ENCODE assay signal across 1 cellular context in genomic region chr18:57772387-57772799, GRCh38.
A peak's percentile ranks its signal among the peaks of the same experiment; 100 is the strongest.
TF ChIP-seq lines count a peak whose summit lies in the region.

No MANE protein-coding gene starts in this region.

TF ChIP-seq in HepG2, 621 proteins besides CTCF, POLR2A, EP300 and RAD21 (continued from another document and continues in another):
- TF ChIP-seq, protein P1, sequence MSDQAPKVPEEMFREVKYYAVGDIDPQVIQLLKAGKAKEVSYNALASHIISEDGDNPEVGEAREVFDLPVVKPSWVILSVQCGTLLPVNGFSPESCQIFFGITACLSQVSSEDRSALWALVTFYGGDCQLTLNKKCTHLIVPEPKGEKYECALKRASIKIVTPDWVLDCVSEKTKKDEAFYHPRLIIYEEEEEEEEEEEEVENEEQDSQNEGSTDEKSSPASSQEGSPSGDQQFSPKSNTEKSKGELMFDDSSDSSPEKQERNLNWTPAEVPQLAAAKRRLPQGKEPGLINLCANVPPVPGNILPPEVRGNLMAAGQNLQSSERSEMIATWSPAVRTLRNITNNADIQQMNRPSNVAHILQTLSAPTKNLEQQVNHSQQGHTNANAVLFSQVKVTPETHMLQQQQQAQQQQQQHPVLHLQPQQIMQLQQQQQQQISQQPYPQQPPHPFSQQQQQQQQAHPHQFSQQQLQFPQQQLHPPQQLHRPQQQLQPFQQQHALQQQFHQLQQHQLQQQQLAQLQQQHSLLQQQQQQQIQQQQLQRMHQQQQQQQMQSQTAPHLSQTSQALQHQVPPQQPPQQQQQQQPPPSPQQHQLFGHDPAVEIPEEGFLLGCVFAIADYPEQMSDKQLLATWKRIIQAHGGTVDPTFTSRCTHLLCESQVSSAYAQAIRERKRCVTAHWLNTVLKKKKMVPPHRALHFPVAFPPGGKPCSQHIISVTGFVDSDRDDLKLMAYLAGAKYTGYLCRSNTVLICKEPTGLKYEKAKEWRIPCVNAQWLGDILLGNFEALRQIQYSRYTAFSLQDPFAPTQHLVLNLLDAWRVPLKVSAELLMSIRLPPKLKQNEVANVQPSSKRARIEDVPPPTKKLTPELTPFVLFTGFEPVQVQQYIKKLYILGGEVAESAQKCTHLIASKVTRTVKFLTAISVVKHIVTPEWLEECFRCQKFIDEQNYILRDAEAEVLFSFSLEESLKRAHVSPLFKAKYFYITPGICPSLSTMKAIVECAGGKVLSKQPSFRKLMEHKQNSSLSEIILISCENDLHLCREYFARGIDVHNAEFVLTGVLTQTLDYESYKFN (CRISPR knock-in tag; conservative IDR thresholded peaks at IDR 0.05): peak; percentile 67
- no peak for TF ChIP-seq HNRNPK (IDR thresholded peaks at IDR 0.05; ENCODE audit: low read depth, low read length, poor library complexity, severe bottlenecking)
- no peak; the same call in 1 of the 2 replicates for TF ChIP-seq JUNB (CRISPR knock-in tag; IDR thresholded peaks at IDR 0.05; ENCODE audit: borderline replicate concordance)
- TF ChIP-seq CBFB (CRISPR knock-in tag; IDR thresholded peaks at IDR 0.05): no peak
- TF ChIP-seq KDM5B (CRISPR knock-in tag; IDR thresholded peaks at IDR 0.05; ENCODE audit: borderline replicate concordance): 0 out of 2 replicates have a peak, but pooled peaks have one; percentile 46
- no peak for TF ChIP-seq REL (CRISPR knock-in tag; conservative IDR thresholded peaks at IDR 0.05)
- no peak for TF ChIP-seq ZNF138 (CRISPR knock-in tag; IDR thresholded peaks at IDR 0.05; ENCODE audit: low read depth)
- TF ChIP-seq ZMYM4 (CRISPR knock-in tag; IDR thresholded peaks at IDR 0.05): peak; percentile 88
- TF ChIP-seq, protein P2, sequence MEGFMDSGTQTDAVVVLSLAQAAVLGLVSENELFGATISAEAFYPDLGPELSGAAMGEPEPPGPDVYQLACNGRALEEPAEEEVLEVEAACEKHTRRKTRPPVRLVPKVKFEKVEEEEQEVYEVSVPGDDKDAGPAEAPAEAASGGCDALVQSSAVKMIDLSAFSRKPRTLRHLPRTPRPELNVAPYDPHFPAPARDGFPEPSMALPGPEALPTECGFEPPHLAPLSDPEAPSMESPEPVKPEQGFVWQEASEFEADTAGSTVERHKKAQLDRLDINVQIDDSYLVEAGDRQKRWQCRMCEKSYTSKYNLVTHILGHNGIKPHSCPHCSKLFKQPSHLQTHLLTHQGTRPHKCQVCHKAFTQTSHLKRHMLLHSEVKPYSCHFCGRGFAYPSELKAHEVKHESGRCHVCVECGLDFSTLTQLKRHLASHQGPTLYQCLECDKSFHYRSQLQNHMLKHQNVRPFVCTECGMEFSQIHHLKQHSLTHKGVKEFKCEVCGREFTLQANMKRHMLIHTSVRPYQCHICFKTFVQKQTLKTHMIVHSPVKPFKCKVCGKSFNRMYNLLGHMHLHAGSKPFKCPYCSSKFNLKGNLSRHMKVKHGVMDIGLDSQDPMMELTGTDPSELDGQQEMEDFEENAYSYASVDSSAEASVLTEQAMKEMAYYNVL (CRISPR knock-in tag; IDR thresholded peaks at IDR 0.05; ENCODE audit: borderline replicate concordance): no peak
- TF ChIP-seq ZNF883 (CRISPR knock-in tag; IDR thresholded peaks at IDR 0.05; ENCODE audit: not compliant biosample characterization): peak; percentile 44
- TF ChIP-seq TFDP2 (CRISPR knock-in tag; IDR thresholded peaks at IDR 0.05): peak; percentile 73
- TF ChIP-seq, protein P3, sequence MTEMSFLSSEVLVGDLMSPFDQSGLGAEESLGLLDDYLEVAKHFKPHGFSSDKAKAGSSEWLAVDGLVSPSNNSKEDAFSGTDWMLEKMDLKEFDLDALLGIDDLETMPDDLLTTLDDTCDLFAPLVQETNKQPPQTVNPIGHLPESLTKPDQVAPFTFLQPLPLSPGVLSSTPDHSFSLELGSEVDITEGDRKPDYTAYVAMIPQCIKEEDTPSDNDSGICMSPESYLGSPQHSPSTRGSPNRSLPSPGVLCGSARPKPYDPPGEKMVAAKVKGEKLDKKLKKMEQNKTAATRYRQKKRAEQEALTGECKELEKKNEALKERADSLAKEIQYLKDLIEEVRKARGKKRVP (CRISPR knock-in tag; IDR thresholded peaks at IDR 0.05): peak in 1 of 2 experiments; percentile 67; a peak in 2 of 4 replicates
- no peak for TF ChIP-seq SKIL (CRISPR knock-in tag; IDR thresholded peaks at IDR 0.05; ENCODE audit: borderline replicate concordance)
- no peak for TF ChIP-seq RBAK (CRISPR knock-in tag; IDR thresholded peaks at IDR 0.05)
- peak; percentile 56; the same call in 1 of the 2 replicates for TF ChIP-seq ZNF263 (CRISPR knock-in tag; IDR thresholded peaks at IDR 0.05)
- no peak for TF ChIP-seq SP140L (CRISPR knock-in tag; IDR thresholded peaks at IDR 0.05; ENCODE audit: borderline replicate concordance)
- TF ChIP-seq ZFP37 (CRISPR knock-in tag; IDR thresholded peaks at IDR 0.05; ENCODE audit: borderline replicate concordance): peak; percentile 98
- TF ChIP-seq, protein P4, sequence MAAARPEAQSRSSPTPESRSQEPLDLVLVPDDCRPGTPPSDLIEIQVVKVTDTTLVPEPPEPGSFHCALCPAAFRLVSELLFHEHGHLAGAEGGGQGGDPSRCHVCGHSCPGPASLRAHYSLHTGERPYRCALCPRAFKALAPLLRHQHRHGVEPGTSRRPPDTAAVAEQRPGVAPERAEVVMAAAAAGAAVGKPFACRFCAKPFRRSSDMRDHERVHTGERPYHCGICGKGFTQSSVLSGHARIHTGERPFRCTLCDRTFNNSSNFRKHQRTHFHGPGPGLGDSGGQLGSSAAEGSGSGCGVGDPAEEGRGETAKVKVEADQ (CRISPR knock-in tag; IDR thresholded peaks at IDR 0.05; ENCODE audit: borderline replicate concordance): no peak
- TF ChIP-seq NCOA5 (CRISPR knock-in tag; IDR thresholded peaks at IDR 0.05): no peak
- peak; percentile 68; the same call in 1 of the 2 replicates for TF ChIP-seq HOMEZ (CRISPR knock-in tag; IDR thresholded peaks at IDR 0.05; ENCODE audit: low read depth)
- no peak for TF ChIP-seq ZNF510 (CRISPR knock-in tag; IDR thresholded peaks at IDR 0.05; ENCODE audit: low read depth)
- TF ChIP-seq, protein P5, sequence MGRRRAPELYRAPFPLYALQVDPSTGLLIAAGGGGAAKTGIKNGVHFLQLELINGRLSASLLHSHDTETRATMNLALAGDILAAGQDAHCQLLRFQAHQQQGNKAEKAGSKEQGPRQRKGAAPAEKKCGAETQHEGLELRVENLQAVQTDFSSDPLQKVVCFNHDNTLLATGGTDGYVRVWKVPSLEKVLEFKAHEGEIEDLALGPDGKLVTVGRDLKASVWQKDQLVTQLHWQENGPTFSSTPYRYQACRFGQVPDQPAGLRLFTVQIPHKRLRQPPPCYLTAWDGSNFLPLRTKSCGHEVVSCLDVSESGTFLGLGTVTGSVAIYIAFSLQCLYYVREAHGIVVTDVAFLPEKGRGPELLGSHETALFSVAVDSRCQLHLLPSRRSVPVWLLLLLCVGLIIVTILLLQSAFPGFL (CRISPR knock-in tag; IDR thresholded peaks at IDR 0.05): no peak
- TF ChIP-seq PAF1 (CRISPR knock-in tag; IDR thresholded peaks at IDR 0.05): no peak
- TF ChIP-seq ATM (IDR thresholded peaks at IDR 0.05; ENCODE audit: borderline replicate concordance): no peak
- no peak for TF ChIP-seq GTF3A (CRISPR knock-in tag; conservative IDR thresholded peaks at IDR 0.05)
- TF ChIP-seq ZFP36L1 (CRISPR knock-in tag; IDR thresholded peaks at IDR 0.05): peak; percentile 67; the same call in 1 of the 2 replicates
- TF ChIP-seq, protein P6, sequence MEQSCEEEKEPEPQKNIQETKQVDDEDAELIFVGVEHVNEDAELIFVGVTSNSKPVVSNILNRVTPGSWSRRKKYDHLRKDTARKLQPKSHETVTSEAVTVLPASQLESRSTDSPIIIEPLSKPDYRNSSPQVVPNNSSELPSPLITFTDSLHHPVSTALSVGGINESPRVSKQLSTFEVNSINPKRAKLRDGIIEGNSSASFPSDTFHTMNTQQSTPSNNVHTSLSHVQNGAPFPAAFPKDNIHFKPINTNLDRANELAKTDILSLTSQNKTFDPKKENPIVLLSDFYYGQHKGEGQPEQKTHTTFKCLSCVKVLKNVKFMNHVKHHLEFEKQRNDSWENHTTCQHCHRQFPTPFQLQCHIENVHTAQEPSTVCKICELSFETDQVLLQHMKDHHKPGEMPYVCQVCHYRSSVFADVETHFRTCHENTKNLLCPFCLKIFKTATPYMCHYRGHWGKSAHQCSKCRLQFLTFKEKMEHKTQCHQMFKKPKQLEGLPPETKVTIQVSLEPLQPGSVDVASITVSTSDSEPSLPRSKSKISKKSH (CRISPR knock-in tag; IDR thresholded peaks at IDR 0.05; ENCODE audit: borderline replicate concordance): peak; percentile 33; the same call in 1 of the 2 replicates
- no peak for TF ChIP-seq FLYWCH1 (CRISPR knock-in tag; IDR thresholded peaks at IDR 0.05)
- TF ChIP-seq HHEX (CRISPR knock-in tag; IDR thresholded peaks at IDR 0.05): no peak
- no peak for TF ChIP-seq WIZ (CRISPR knock-in tag; IDR thresholded peaks at IDR 0.05)
- no peak for TF ChIP-seq FOXM1 (CRISPR knock-in tag; IDR thresholded peaks at IDR 0.05)
- peak; percentile 74; the same call in 1 of the 2 replicates for TF ChIP-seq SALL2 (CRISPR knock-in tag; IDR thresholded peaks at IDR 0.05)
- TF ChIP-seq POLR2AphosphoS5 (IDR thresholded peaks at IDR 0.05; ENCODE audit: low read depth, low read length): no peak
- no peak for TF ChIP-seq ZNF225 (CRISPR knock-in tag; IDR thresholded peaks at IDR 0.05)
- no peak for TF ChIP-seq REXO4 (CRISPR knock-in tag; IDR thresholded peaks at IDR 0.05; ENCODE audit: borderline replicate concordance)
- TF ChIP-seq, protein P7, sequence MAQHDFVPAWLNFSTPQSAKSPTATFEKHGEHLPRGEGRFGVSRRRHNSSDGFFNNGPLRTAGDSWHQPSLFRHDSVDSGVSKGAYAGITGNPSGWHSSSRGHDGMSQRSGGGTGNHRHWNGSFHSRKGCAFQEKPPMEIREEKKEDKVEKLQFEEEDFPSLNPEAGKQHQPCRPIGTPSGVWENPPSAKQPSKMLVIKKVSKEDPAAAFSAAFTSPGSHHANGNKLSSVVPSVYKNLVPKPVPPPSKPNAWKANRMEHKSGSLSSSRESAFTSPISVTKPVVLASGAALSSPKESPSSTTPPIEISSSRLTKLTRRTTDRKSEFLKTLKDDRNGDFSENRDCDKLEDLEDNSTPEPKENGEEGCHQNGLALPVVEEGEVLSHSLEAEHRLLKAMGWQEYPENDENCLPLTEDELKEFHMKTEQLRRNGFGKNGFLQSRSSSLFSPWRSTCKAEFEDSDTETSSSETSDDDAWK (CRISPR knock-in tag; IDR thresholded peaks at IDR 0.05): no peak
- no peak for TF ChIP-seq DMTF1 (CRISPR knock-in tag; IDR thresholded peaks at IDR 0.05)
- TF ChIP-seq U2AF2 (IDR thresholded peaks at IDR 0.05; ENCODE audit: low read depth, low read length): no peak
- TF ChIP-seq ESRRA (CRISPR knock-in tag; IDR thresholded peaks at IDR 0.05; ENCODE audit: low read depth): no peak
- TF ChIP-seq RFXAP (CRISPR knock-in tag; IDR thresholded peaks at IDR 0.05; ENCODE audit: borderline replicate concordance): peak; percentile 80; the same call in 1 of the 2 replicates
